ENCODE assay signal across 29 cellular contexts in genomic region chr2:122977580-122977979, GRCh38.
"Had no signal": no experiment of that assay in that cellular context is flagged by ENCODE, and none has a peak within 500 bp of the region (broad histone marks: within the 10 kb centered on the region; RNA-seq: fewer than 3 reads in every experiment).

No MANE protein-coding gene starts in this region.

- FAIRE-seq: colon, endometrium, endothelial cell of umbilical vein, frontal cortex had no signal

- H3K36me3 ChIP-seq: colonic mucosa, esophagus muscularis mucosa, esophagus squamous epithelium, gastrocnemius medialis, gastroesophageal sphincter, heart left ventricle, heart right ventricle had no signal

- H3K4me3 ChIP-seq: colonic mucosa, coronary artery, dorsolateral prefrontal cortex, esophagus muscularis mucosa, esophagus squamous epithelium, gastrocnemius medialis, gastroesophageal sphincter, heart left ventricle, heart right ventricle had no signal

- DNase-seq: colonic mucosa; cortex of kidney; dermis blood vessel endothelial cell; dorsolateral prefrontal cortex; effector CD4-positive, alpha-beta T cell; effector CD8-positive, alpha-beta T cell; effector memory CD4-positive, alpha-beta T cell; effector memory CD8-positive, alpha-beta T cell; endodermal cell; erythroblast; esophagus squamous epithelium; foreskin fibroblast; foreskin keratinocyte; foreskin melanocyte; gastrocnemius medialis; glutamatergic neuron; head of caudate nucleus; heart left ventricle; heart right ventricle had no signal

- H3K27ac ChIP-seq: colonic mucosa, coronary artery, dorsolateral prefrontal cortex, epithelial cell of prostate, esophagus muscularis mucosa, esophagus squamous epithelium, foreskin keratinocyte, gastrocnemius medialis, gastroesophageal sphincter, heart left ventricle, heart right ventricle had no signal

- H3K4me1 Mint-ChIP-seq: endodermal cell had no signal

- H3K27ac Mint-ChIP-seq: dendritic cell treated with granulocyte-macrophage colony-stimulating factor and Interleukin-4, amounts not matched to agents 40 ng/mL and 50 ng/mL, for 4 days; effector memory CD8-positive, alpha-beta T cell; endodermal cell had no signal

- H3K27me3 ChIP-seq: colonic mucosa, dorsolateral prefrontal cortex, esophagus muscularis mucosa, esophagus squamous epithelium, foreskin keratinocyte, gastrocnemius medialis, gastroesophageal sphincter, heart left ventricle, heart right ventricle had no signal

- H3K27me3 Mint-ChIP-seq: dendritic cell treated with granulocyte-macrophage colony-stimulating factor and Interleukin-4, amounts not matched to agents 40 ng/mL and 50 ng/mL, for 4 days; effector memory CD8-positive, alpha-beta T cell had no signal

- H3K4me3 Mint-ChIP-seq: dendritic cell treated with granulocyte-macrophage colony-stimulating factor and Interleukin-4, amounts not matched to agents 40 ng/mL and 50 ng/mL, for 4 days; effector memory CD8-positive, alpha-beta T cell; endodermal cell had no signal

- H3K4me1 ChIP-seq: colonic mucosa, esophagus muscularis mucosa, esophagus squamous epithelium, foreskin keratinocyte, gastrocnemius medialis, gastroesophageal sphincter, heart left ventricle, heart right ventricle had no signal

- ATAC-seq: effector memory CD8-positive, alpha-beta T cell; esophagus mucosa; foreskin keratinocyte; gastrocnemius medialis; gastroesophageal sphincter; heart left ventricle; heart right ventricle had no signal

- H3K9me3 ChIP-seq: colonic mucosa, gastrocnemius medialis, gastroesophageal sphincter had no signal
